In the genomic region with DNA sequence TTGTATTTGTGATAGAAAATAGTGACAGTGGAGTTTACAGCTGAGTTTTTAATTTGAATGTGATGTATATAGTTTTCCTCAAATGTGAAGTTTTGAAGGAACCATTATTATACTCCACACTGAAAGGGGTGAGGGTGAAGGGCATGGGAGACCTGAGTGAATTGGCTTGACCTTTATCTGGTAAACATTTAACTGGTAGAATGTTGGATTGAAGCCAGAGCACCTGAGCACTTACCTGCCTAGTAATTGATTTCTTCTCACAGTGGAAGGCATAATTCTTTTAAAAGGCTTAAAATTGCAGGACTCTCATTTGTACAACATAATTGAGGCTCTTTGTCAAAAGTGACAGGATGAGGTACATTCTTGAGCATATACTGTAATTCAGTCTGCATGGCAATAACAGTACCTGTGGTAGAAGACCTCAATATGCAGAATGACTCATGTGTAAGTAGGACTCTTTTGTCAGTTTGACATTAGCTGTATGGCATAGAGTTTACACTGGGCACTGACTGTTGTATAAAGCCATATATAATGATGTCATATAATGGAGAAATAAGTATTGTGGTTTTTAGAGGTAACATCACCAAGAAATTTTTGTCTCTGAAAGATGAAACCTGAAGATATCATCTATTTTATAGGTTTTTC, we compare ENCODE assay signal across 10 cellular contexts.
A peak's percentile ranks its signal among the peaks of the same experiment; 100 is the strongest.
DNase-seq lines count a peak whose midpoint lies in the region; ATAC-seq and TF ChIP-seq lines count a peak whose summit lies in the region.
"Had no signal": no experiment of that assay in that cellular context is flagged by ENCODE, and none has a peak within 500 bp of the region (broad histone marks: within the 10 kb centered on the region; RNA-seq: fewer than 3 reads in every experiment).

No MANE protein-coding gene starts in this region.

- H3K4me1 ChIP-seq in RWPE2 (ENCODE audit: insufficient read depth, poor library complexity, severe bottlenecking): no peaks in the 10 kb centered on the region
- H3K4me1 ChIP-seq in Peyer's patch: peaks cover 0 to 10% (median 0%) of the 10 kb centered on the region in 4 donors

- no peak for TF ChIP-seq POLR2A in Peyer's patch (IDR thresholded peaks at IDR 0.05)

- ATAC-seq in GM19043 (IDR thresholded peaks at IDR 0.05; ENCODE audit: low read depth, unreplicated experiment) (peak; percentile 63), HG03342 (IDR thresholded peaks at IDR 0.05; ENCODE audit: unreplicated experiment) (peak; percentile 89), RWPE2 (ENCODE audit: low read depth) (peak; percentile 42; the same call in 1 of the 3 replicates), GM21367 (IDR thresholded peaks at IDR 0.05; ENCODE audit: unreplicated experiment) (no peak)

- H3K27ac ChIP-seq in RWPE2 (ENCODE audit: poor library complexity, severe bottlenecking) (no peak overlapping the region), Peyer's patch (no peak overlapping the region)
- H3K27ac ChIP-seq: cardiac muscle cell had no signal

- H3K27me3 ChIP-seq in RWPE2 (ENCODE audit: insufficient read depth, poor library complexity, severe bottlenecking) (no peaks in the 10 kb centered on the region), Peyer's patch (no peaks in the 10 kb centered on the region)
- H3K27me3 ChIP-seq: cardiac muscle cell had no signal

- H3K4me3 ChIP-seq in RWPE2 (ENCODE audit: severe bottlenecking) (no peak overlapping the region), Peyer's patch (no peak overlapping the region)
- H3K4me3 ChIP-seq: cardiac muscle cell had no signal

- H3K36me3 ChIP-seq in RWPE2 (ENCODE audit: low read depth) (no peaks in the 10 kb centered on the region), Peyer's patch (no peaks in the 10 kb centered on the region)
- H3K36me3 ChIP-seq: cardiac muscle cell had no signal

- TF ChIP-seq CTCF in RWPE2 (IDR thresholded peaks at IDR 0.05; ENCODE audit: poor library complexity, severe bottlenecking) (no peak), Peyer's patch (IDR thresholded peaks at IDR 0.05) (no peak)

- peak; percentile 90 for DNase-seq in DMS53 treated with DMSO at 0.1 percent for 48 hours (lab: John Stamatoyannopoulos, UW; ENCODE audit: unreplicated experiment)
- DNase-seq in RWPE2 (ENCODE audit: low spot score): no peak
- DNase-seq in hypothalamus (lab: John Stamatoyannopoulos, UW): no peak
- no peak for DNase-seq in AG08396 (ENCODE audit: low spot score)
- DNase-seq in Peyer's patch: no peak
- DNase-seq: stimulated activated naive CD4-positive, alpha-beta T cell had no signal

- H3K9me3 ChIP-seq in RWPE2 (ENCODE audit: severe bottlenecking) (no peaks in the 10 kb centered on the region), Peyer's patch (no peaks in the 10 kb centered on the region)
